ENCODE assay signal across 34 cellular contexts in the genomic region with DNA sequence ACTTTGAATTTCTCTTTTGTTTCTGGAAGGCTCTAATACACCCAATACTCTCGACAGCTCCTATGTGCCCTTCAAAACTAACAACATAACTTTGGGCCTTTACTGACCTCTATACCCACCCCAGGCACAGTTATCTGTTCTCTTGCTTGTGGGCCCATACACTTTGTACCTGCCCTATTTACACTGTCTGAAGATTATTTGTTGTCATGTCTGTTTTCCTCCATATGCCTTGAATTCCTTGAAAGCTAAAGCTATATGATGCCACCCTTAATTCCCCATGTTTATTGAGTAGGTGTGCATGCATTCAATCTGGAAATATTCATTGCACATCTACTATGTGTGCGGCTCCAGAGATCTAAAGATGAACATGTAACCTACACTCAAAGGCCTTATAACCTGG.
"Had no signal": no experiment of that assay in that cellular context is flagged by ENCODE, and none has a peak within 500 bp of the region (broad histone marks: within the 10 kb centered on the region; RNA-seq: fewer than 3 reads in every experiment).

No MANE protein-coding gene starts in this region.

- H3K4me3 ChIP-seq: MG63 had no signal

- H3K27me3 ChIP-seq: MG63 had no signal

- DNase-seq: Karpas-422, Kasumi-1, MG63, MM.1S, MV-4-11, NCI-H1048, NCI-H1092, NCI-H1092 treated with DMSO at 0.1 percent for 48 hours, NCI-H1105, NCI-H1105 treated with DMSO at 0.1 percent for 48 hours, NCI-H1417, NCI-H1417 treated with DMSO at 0.1 percent for 48 hours, NCI-H1436, NCI-H1436 treated with DMSO at 0.1 percent for 48 hours, NCI-H146, NCI-H1694, NCI-H1694 treated with DMSO at 0.1 percent for 48 hours, NCI-H187, NCI-H187 treated with DMSO at 0.1 percent for 48 hours, NCI-H1930, NCI-H2029, NCI-H2029 treated with DMSO at 0.1 percent for 48 hours, NCI-H2081, NCI-H2081 treated with DMSO at 0.1 percent for 48 hours, NCI-H2107, NCI-H2171, NCI-H2171 treated with DMSO at 0.1 percent for 48 hours, NCI-H2227 treated with DMSO at 0.1 percent for 48 hours, NCI-H226, NCI-H345, NCI-H446, NCI-H446 treated with DMSO at 0.1 percent for 48 hours, NCI-H510A, NCI-H510A treated with DMSO at 0.1 percent for 48 hours had no signal

- H3K36me3 ChIP-seq: MG63 had no signal
